ENCODE assay signal across 11 cellular contexts in the genomic region with DNA sequence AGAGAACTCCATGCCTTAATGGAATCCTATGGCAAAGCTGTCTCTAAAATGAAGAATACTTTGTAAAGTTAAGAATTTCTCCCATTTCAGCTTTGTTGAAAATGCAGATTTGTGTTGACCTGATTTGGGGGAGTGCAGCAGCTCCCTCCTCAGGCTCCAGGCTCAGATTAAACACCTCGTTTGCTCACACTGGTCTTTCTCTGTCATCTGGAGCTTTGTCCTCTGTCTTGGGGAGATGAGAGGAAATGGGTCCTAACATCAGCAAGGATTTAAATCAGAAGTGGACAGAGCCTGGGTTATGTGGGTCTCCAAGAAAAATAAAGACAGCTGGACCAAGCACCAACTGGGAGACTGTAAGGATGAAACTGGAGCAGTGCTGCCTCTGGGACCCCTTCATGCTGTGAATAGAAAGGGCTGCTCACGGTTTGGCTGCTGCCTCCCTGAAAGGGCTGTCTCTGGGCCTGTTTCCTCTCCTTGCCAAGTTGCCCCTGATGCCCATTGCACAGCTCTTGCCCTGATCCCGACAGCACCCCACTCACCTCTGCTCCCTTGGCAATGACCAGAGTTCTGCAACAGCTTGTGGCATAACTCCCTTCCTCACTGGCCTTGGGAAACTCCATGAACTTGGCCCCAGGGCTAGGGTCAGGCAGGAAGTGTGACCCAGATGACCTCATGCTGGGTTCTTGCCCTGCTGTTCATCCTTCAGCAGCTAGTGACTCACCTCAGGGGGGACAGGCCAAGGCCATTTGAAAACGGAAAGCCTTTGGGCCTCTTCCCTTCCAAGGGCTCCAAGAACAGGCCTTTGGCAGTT.
DNase-seq lines count a peak whose midpoint lies in the region; TF ChIP-seq lines count a peak whose summit lies in the region.
"Had no signal": no experiment of that assay in that cellular context is flagged by ENCODE, and none has a peak within 500 bp of the region (broad histone marks: within the 10 kb centered on the region; RNA-seq: fewer than 3 reads in every experiment).

No MANE protein-coding gene starts in this region.

- H2BK20ac ChIP-seq in H9 (ENCODE audit: low read depth, low read length, poor library complexity, severe bottlenecking), result no peak overlapping the region

- H4K91ac ChIP-seq in H9 (ENCODE audit: insufficient read length, low read depth, low read length), result no peak overlapping the region

- TF ChIP-seq CTCF in H9 (conservative IDR thresholded peaks at IDR 0.05) (no peak), adrenal gland (IDR thresholded peaks at IDR 0.05) (no peak), tibial nerve (IDR thresholded peaks at IDR 0.05) (no peak)

- no peak overlapping the region for H2BK120ac ChIP-seq in H9 (ENCODE audit: low read depth, low read length, poor library complexity, severe bottlenecking)

- no peak overlapping the region for H3K27ac Mint-ChIP-seq in H9
- H3K27ac Mint-ChIP-seq: activated CD4-positive, alpha-beta T cell treated with anti-CD3 and anti-CD28 coated beads for 36 hours; activated T-helper 2 cell treated with anti-CD3 and anti-CD28 coated beads, Interferon-gamma antibody, Interleukin-2, Interleukin-4, amounts not matched to agents 10 μg/mL and 5 μg/mL and 100 μg/mL, durations not matched to agents 14 hours and 24 hours and 36 hours had no signal

- H3K27me3 Mint-ChIP-seq in H9 (ENCODE audit: low read depth), result peaks cover 2% of the 10 kb centered on the region; the same call in 1 of the 2 replicates

- TF ChIP-seq EP300 in tibial nerve (IDR thresholded peaks at IDR 0.05), result peak in 1 of 2 donors; percentile 52

- H3K4me1 Mint-ChIP-seq in H9, result peaks cover 2 to 8% of the 10 kb centered on the region in 2 experiments; a peak in 3 of 4 replicates
- H3K4me1 Mint-ChIP-seq: activated CD4-positive, alpha-beta T cell treated with anti-CD3 and anti-CD28 coated beads for 36 hours had no signal

- H3K9me3 Mint-ChIP-seq in H9, result peaks cover 0 to 3% of the 10 kb centered on the region in 2 experiments; a peak in 1 of 5 replicates
- H3K9me3 Mint-ChIP-seq: activated T-helper 2 cell treated with anti-CD3 and anti-CD28 coated beads, Interferon-gamma antibody, Interleukin-2, Interleukin-4, amounts not matched to agents 10 μg/mL and 5 μg/mL and 100 μg/mL, durations not matched to agents 14 hours and 24 hours and 36 hours had no signal

- no peak for TF ChIP-seq POLR2A in adrenal gland (IDR thresholded peaks at IDR 0.05)
- TF ChIP-seq POLR2A in tibial nerve (IDR thresholded peaks at IDR 0.05), result no peak

- H2BK15ac ChIP-seq in H9 (ENCODE audit: low read depth, low read length), result no peak overlapping the region

- no peak overlapping the region for H3K9ac ChIP-seq in H9 (ENCODE audit: extremely low read depth, insufficient read length, low read length)

- H3T11ph ChIP-seq in H9 (ENCODE audit: low read length), result no peak overlapping the region

- peak; percentile 36 for DNase-seq in H9
- DNase-seq in adrenal gland, result peak in 6 of 7 donors; percentile 36 to 75 (median 56)
- DNase-seq in kidney tubule cell (ENCODE audit: low spot score), result peak; percentile 29
- DNase-seq in tibial nerve (ENCODE audit: low spot score in 2 of 2), result peak; percentile 61 to 71
- DNase-seq in activated T-cell treated with anti-CD3 and anti-CD28 coated beads for 4 hours, result no peak
- no peak for DNase-seq in NCI-H524 treated with DMSO at 0.1 percent for 48 hours (lab: John Stamatoyannopoulos, UW)
- no peak for DNase-seq in RPMI8226
- DNase-seq: activated CD4-positive, alpha-beta T cell treated with anti-CD3 and anti-CD28 coated beads for 36 hours; hippocampal formation; NCI-H1417 treated with DMSO at 0.1 percent for 48 hours had no signal

- H3K14ac ChIP-seq in H9 (ENCODE audit: insufficient read depth, low read length), result no peak overlapping the region

- no peak overlapping the region for H2AFZ ChIP-seq in H9 (ENCODE audit: low read length)

- H3K23me2 ChIP-seq in H9 (ENCODE audit: insufficient read length, low read depth, low read length, poor library complexity, severe bottlenecking), result no peaks in the 10 kb centered on the region

- H3K4me3 Mint-ChIP-seq in H9, result no peak overlapping the region
- H3K4me3 Mint-ChIP-seq: activated CD4-positive, alpha-beta T cell treated with anti-CD3 and anti-CD28 coated beads for 36 hours had no signal

- no peak overlapping the region for H3K4ac ChIP-seq in H9 (ENCODE audit: low read depth, low read length)

- no peaks in the 10 kb centered on the region for H3K27me3 ChIP-seq in H9 (ENCODE audit: insufficient read depth, low read length)
- no peaks in the 10 kb centered on the region for H3K27me3 ChIP-seq in adrenal gland
- H3K27me3 ChIP-seq in tibial nerve, result no peaks in the 10 kb centered on the region

- H3K36me3 ChIP-seq in adrenal gland (replicated peaks in 1 of 2), result no peaks in the 10 kb centered on the region
- H3K36me3 ChIP-seq in tibial nerve, result no peaks in the 10 kb centered on the region

- no peak overlapping the region for H3K18ac ChIP-seq in H9 (ENCODE audit: insufficient read length, low read depth, low read length)

- WGBS in H9 (ENCODE audit: extremely low coverage, insufficient read length, low lambda C conversion rate), result no CpG with 5 or more reads among the region's 4 CpGs
- WGBS in adrenal gland, 4 donors, result 54 to 72% (median 54%) methylated on average over 3 to 4 of the region's 4 CpGs
- WGBS in tibial nerve, 2 donors, result 64 to 65% methylated on average over 4 of the region's 4 CpGs

- H3K27ac ChIP-seq in H9 (ENCODE audit: insufficient read length, low read depth, low read length) (no peak overlapping the region), adrenal gland (peak overlapping the region in 2 of 5 donors; percentile 10 to 65), tibial nerve (no peak overlapping the region)

- no peak overlapping the region for H3K4me2 ChIP-seq in H9 (ENCODE audit: insufficient read depth, insufficient read length, low read length)

- H2BK12ac ChIP-seq in H9 (ENCODE audit: insufficient read length, low read depth, low read length), result no peak overlapping the region

- H3K79me1 ChIP-seq in H9 (ENCODE audit: insufficient read depth, low read depth, low read length, poor library complexity, severe bottlenecking), result no peaks in the 10 kb centered on the region

- H3K4me3 ChIP-seq in adrenal gland, result no peak overlapping the region
- no peak overlapping the region for H3K4me3 ChIP-seq in tibial nerve

- no peaks in the 10 kb centered on the region for H3K79me2 ChIP-seq in H9 (ENCODE audit: insufficient read depth, low read length)

- H4K20me1 ChIP-seq in H9 (ENCODE audit: control insufficient read depth, insufficient read depth, insufficient read length), result no peaks in the 10 kb centered on the region

- H3K23ac ChIP-seq in H9 (ENCODE audit: insufficient read length, low read depth, low read length), result no peak overlapping the region

- intact Hi-C loops in adrenal gland (cut with DNase I), result no loop called here

- H3K9me3 ChIP-seq in H9 (ENCODE audit: control insufficient read depth, low read depth, low read length), result no peaks in the 10 kb centered on the region
- no peaks in the 10 kb centered on the region for H3K9me3 ChIP-seq in adrenal gland (replicated peaks in 1 of 3)
- no peaks in the 10 kb centered on the region for H3K9me3 ChIP-seq in tibial nerve

- H3K56ac ChIP-seq in H9 (ENCODE audit: insufficient read length, low read depth, low read length), result no peak overlapping the region

- no peak overlapping the region for H4K8ac ChIP-seq in H9 (replicated peaks; ENCODE audit: insufficient read length, low read depth, low read length)

- no peaks in the 10 kb centered on the region for H3K36me3 Mint-ChIP-seq in H9 (ENCODE audit: insufficient read depth in 1 of 3, low read depth in 3 of 3)

- no peak overlapping the region for H2BK5ac ChIP-seq in H9 (ENCODE audit: insufficient read length, low read length)

- no peak overlapping the region for H4K5ac ChIP-seq in H9 (ENCODE audit: insufficient read length, low read depth, low read length)

- no peak overlapping the region for H2AK5ac ChIP-seq in H9 (ENCODE audit: insufficient read length, low read length)

- H3K4me1 ChIP-seq in H9 (ENCODE audit: insufficient read depth, low read length) (no peaks in the 10 kb centered on the region), adrenal gland (replicated peaks in 1 of 2) (peaks cover 0 to 7% of the 10 kb centered on the region in 2 donors), tibial nerve (peaks cover 0 to 46% (median 0%) of the 10 kb centered on the region in 4 donors)

Comparison
In these comparisons a context has a peak if more than half of its experiments do, and no peak if none do; other contexts are left out.
1. DNase-seq: peak in H9 (single experiment), adrenal gland (6 of 7), kidney tubule cell (single experiment) and tibial nerve (2 of 2); none in activated T-cell treated with anti-CD3 and anti-CD28 coated beads for 4 hours (single experiment), NCI-H524 treated with DMSO at 0.1 percent for 48 hours (single experiment) and RPMI8226 (single experiment).